Comparison of ENCODE assay signal across 1 cellular context in genomic region chr3:51671090-51672082, GRCh38.
TF ChIP-seq lines count a peak whose summit lies in the region.

TSS of gene TEX264 (plus strand) at chr3:51671252. CDS start at chr3:51674305, 3,053 bp downstream.

TF ChIP-seq in HepG2, 621 proteins besides CTCF, POLR2A, EP300 and RAD21 (continued from another document and continues in another):
- peak; percentile 87 for TF ChIP-seq PATZ1 (CRISPR knock-in tag; IDR thresholded peaks at IDR 0.05)
- no peak; the same call in 1 of the 2 replicates for TF ChIP-seq ZNF710 (CRISPR knock-in tag; IDR thresholded peaks at IDR 0.05; ENCODE audit: borderline replicate concordance)
- TF ChIP-seq ZNF652 (CRISPR knock-in tag; IDR thresholded peaks at IDR 0.05; ENCODE audit: borderline replicate concordance, low read depth): no peak
- TF ChIP-seq ZMYM3 (CRISPR knock-in tag; IDR thresholded peaks at IDR 0.05): no peak
- TF ChIP-seq ZNF446 (CRISPR knock-in tag; IDR thresholded peaks at IDR 0.05): no peak; the same call in 1 of the 2 replicates
- peak; percentile 53; the same call in 1 of the 2 replicates for TF ChIP-seq ZBTB4 (CRISPR knock-in tag; IDR thresholded peaks at IDR 0.05; ENCODE audit: borderline replicate concordance)
- no peak for TF ChIP-seq ZNF292 (CRISPR knock-in tag; IDR thresholded peaks at IDR 0.05; ENCODE audit: borderline replicate concordance, low read depth)
- TF ChIP-seq ZNF317 (CRISPR knock-in tag; IDR thresholded peaks at IDR 0.05): peak; percentile 48; the same call in 1 of the 2 replicates
- TF ChIP-seq PPARG (CRISPR knock-in tag; conservative IDR thresholded peaks at IDR 0.05): no peak
- TF ChIP-seq HMGXB3 (CRISPR knock-in tag; IDR thresholded peaks at IDR 0.05; ENCODE audit: borderline replicate concordance): 0 out of 2 replicates have a peak, but pooled peaks have one; percentile 32
- TF ChIP-seq GPBP1L1 (CRISPR knock-in tag; IDR thresholded peaks at IDR 0.05): no peak
- 0 out of 2 replicates have a peak, but pooled peaks have one; percentile 3 for TF ChIP-seq E2F5 (CRISPR knock-in tag; conservative IDR thresholded peaks at IDR 0.05)
- TF ChIP-seq KDM5A (IDR thresholded peaks at IDR 0.05; ENCODE audit: borderline replicate concordance, low read length): peak; percentile 26; the same call in 1 of the 2 replicates
- no peak for TF ChIP-seq TBX3 (IDR thresholded peaks at IDR 0.05; ENCODE audit: borderline replicate concordance)
- no peak for TF ChIP-seq SATB2 (CRISPR knock-in tag; IDR thresholded peaks at IDR 0.05)
- TF ChIP-seq BCL3 (CRISPR knock-in tag; IDR thresholded peaks at IDR 0.05): peak; percentile 71; the same call in 1 of the 2 replicates
- no peak for TF ChIP-seq SRSF9 (IDR thresholded peaks at IDR 0.05; ENCODE audit: borderline replicate concordance, insufficient read depth, low read depth, low read length, poor library complexity, severe bottlenecking)
- no peak for TF ChIP-seq ATF1 (CRISPR knock-in tag; IDR thresholded peaks at IDR 0.05)
- TF ChIP-seq KLF9 (CRISPR knock-in tag; IDR thresholded peaks at IDR 0.05; ENCODE audit: low read depth): peak; percentile 85; the same call in 1 of the 2 replicates
- TF ChIP-seq AKNA (CRISPR knock-in tag; IDR thresholded peaks at IDR 0.05; ENCODE audit: borderline replicate concordance): 0 out of 2 replicates have a peak, but pooled peaks have one; percentile 20
- 0 out of 2 replicates have a peak, but pooled peaks have one; percentile 76 for TF ChIP-seq ZNF75D (CRISPR knock-in tag; IDR thresholded peaks at IDR 0.05; ENCODE audit: borderline replicate concordance)
- TF ChIP-seq USF2 (IDR thresholded peaks at IDR 0.05; ENCODE audit: low read depth, low read length): no peak
- peak; percentile 57 for TF ChIP-seq USF2 (CRISPR knock-in tag; IDR thresholded peaks at IDR 0.05; ENCODE audit: borderline replicate concordance)
- TF ChIP-seq ZNF138 (CRISPR knock-in tag; IDR thresholded peaks at IDR 0.05; ENCODE audit: low read depth): no peak
